Comparison of ENCODE assay signal across 9 cellular contexts in genomic region chr2:173101687-173102086, GRCh38. TPM values are rescaled to one million over a fixed set of nuclear protein-coding genes. Genes with fewer than 3 reads are reported as not detected.
A peak's percentile ranks its signal among the peaks of the same experiment; 100 is the strongest.
DNase-seq lines count a peak whose midpoint lies in the region; ATAC-seq, FAIRE-seq and TF ChIP-seq lines count a peak whose summit lies in the region.
"Had no signal": no experiment of that assay in that cellular context is flagged by ENCODE, and none has a peak within 500 bp of the region (broad histone marks: within the 10 kb centered on the region; RNA-seq: fewer than 3 reads in every experiment).

No MANE protein-coding gene starts in this region.

- whole genome bisulfite sequencing in HUES64: 93% methylated on average over 3 of the region's 3 CpGs

- H3K27me3 ChIP-seq in HUES64 (ENCODE audit: insufficient read depth, low read length): no peaks in the 10 kb centered on the region

- peaks cover 13% of the 10 kb centered on the region; the same call in 1 of the 2 replicates for H3K4me1 ChIP-seq in HUES64 (ENCODE audit: insufficient read depth, low read length)

- 0 out of 2 replicates have a peak overlapping the region, but pooled peaks have one; percentile 8 for H3K9ac ChIP-seq in HUES64 (ENCODE audit: low read depth, low read length)

- H3K36me3 ChIP-seq in HUES64 (ENCODE audit: insufficient read depth, low read length): no peaks in the 10 kb centered on the region

- TF ChIP-seq CTCF in GM20000 (IDR thresholded peaks at IDR 0.05; ENCODE audit: extremely low read depth, missing control alignments): no peak

- no peak overlapping the region for H3K27ac ChIP-seq in HUES64 (ENCODE audit: low read depth, low read length)

- ATAC-seq in left cardiac atrium: peak; percentile 12 to 76

- peak; percentile 43 for FAIRE-seq in GM12891 (lab: Jason Lieb, UNC)

- H3K4me3 ChIP-seq in HUES64 (ENCODE audit: low read length): no peak overlapping the region

- no peak for DNase-seq in GM12891 (ENCODE audit: insufficient read length, low spot score)
- DNase-seq in GM20000 (ENCODE audit: low spot score): peak; percentile 46
- DNase-seq in left cardiac atrium: no peak
- no peak for DNase-seq in NCI-H2171 (lab: John Stamatoyannopoulos, UW)
- DNase-seq in superior temporal gyrus (ENCODE audit: extremely low spot score): no peak
- DNase-seq in germinal center (ENCODE audit: low spot score): no peak
- DNase-seq in 8988T: no peak
- DNase-seq: immature natural killer cell had no signal

- TF ChIP-seq POLR2A in GM12891 (IDR thresholded peaks at IDR 0.05; ENCODE audit: low read depth, low read length): no peak

- intact Hi-C loops in left cardiac atrium (cut with DNase I): no loop called here

- no peaks in the 10 kb centered on the region for H3K9me3 ChIP-seq in HUES64 (ENCODE audit: insufficient read depth, low read depth, low read length)

TF ChIP-seq in GM12891, 5 proteins besides CTCF, POLR2A, EP300 and RAD21:
- TF ChIP-seq SPI1 (IDR thresholded peaks at IDR 0.05; ENCODE audit: low read depth, low read length) (no peak), PAX5 (IDR thresholded peaks at IDR 0.05; ENCODE audit: insufficient read depth, low read length, severe bottlenecking) (peak; percentile 45)

RNA-seq across cellular contexts. Expression of gene MAP3K20, which starts 26.0 kb away (rescaled TPM):
- 4.1 TPM for polyA plus RNA-seq in GM12891 (2012; ENCODE audit: low read depth, missing spikeins)
- polyA plus RNA-seq in HUES64 (2013, experiment 1 of 2): 7.5 TPM
- polyA plus RNA-seq in HUES64 (2013, experiment 2 of 2): 10.3 TPM
- 100 to 1,000 TPM; 204 to 206 TPM for total RNA-seq in left cardiac atrium
